ENCODE assay signal across 8 cellular contexts in the genomic region with DNA sequence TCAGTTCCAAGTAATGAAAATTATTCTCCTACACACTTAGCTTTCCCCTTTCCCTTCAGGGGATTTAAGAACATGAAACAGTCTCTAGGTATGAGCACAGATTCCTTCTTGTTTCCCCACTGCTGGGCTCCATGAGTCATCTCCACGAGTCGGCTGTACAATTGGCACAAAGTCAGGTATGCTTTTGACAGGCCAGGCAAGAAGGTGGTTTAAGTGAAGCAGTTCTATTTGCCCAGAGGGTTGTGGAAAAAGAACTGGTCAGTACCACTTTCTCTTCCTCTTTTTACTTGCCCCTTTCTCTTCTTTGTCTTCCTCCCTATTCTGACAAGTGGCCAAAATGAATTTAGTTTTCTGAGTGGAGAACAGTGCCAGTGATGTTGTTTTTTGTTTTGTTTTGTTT. TPM values are rescaled to one million over a fixed set of nuclear protein-coding genes. Genes with fewer than 3 reads are reported as not detected.
DNase-seq lines count a peak whose midpoint lies in the region; ATAC-seq and TF ChIP-seq lines count a peak whose summit lies in the region.

No MANE protein-coding gene starts in this region.

- in situ Hi-C loops in KBM-7 (cut with MboI; ENCODE audit: low pct_unique_long_range_greater_than_20kb, low sequenced_read_pairs) (no loop called here), HAP-1 (cut with MboI; ENCODE audit: low sequenced_read_pairs) (loop anchor here (5.0 kb wide), 1 partner anchor 37 kb away; no protein-coding TSS in a partner anchor)

- 0 to 8% methylated on average over 2 of the region's 2 CpGs for WGBS in body of pancreas, 2 donors
- WGBS in lung, 2 donors = 19 to 40% methylated on average over 2 of the region's 2 CpGs

- no peaks in the 10 kb centered on the region for H3K9me3 ChIP-seq in body of pancreas
- H3K9me3 ChIP-seq in lung (ENCODE audit: control insufficient read depth in 2 of 2, insufficient read depth in 1 of 2, low read length in 1 of 2) = no peaks in the 10 kb centered on the region
- no peaks in the 10 kb centered on the region for H3K9me3 ChIP-seq in HAP-1

- H3K4me1 ChIP-seq in body of pancreas (peaks cover 15% of the 10 kb centered on the region), lung (ENCODE audit: control insufficient read depth in 2 of 2, insufficient read depth in 2 of 2, low read length in 2 of 2) (no peaks in the 10 kb centered on the region), HAP-1 (peaks cover 14% of the 10 kb centered on the region), GM23338 (ENCODE audit: insufficient read depth) (no peaks in the 10 kb centered on the region)

- CTCF ChIA-PET in HEK293T (lab: Yijun Ruan, JAX) = no interaction called here

- no peaks in the 10 kb centered on the region for H3K9me2 ChIP-seq in GM23338 (ENCODE audit: insufficient read depth)

- H3K4me2 ChIP-seq in GM23338 = no peak overlapping the region

- H4K20me1 ChIP-seq in GM23338 (replicated peaks; ENCODE audit: insufficient read depth) = peaks cover 13% of the 10 kb centered on the region; the same call in 1 of the 2 replicates

- H3K27ac Mint-ChIP-seq in GM23338 = no peak overlapping the region

- no peaks in the 10 kb centered on the region for H3K27me3 ChIP-seq in body of pancreas
- no peaks in the 10 kb centered on the region for H3K27me3 ChIP-seq in lung (ENCODE audit: control insufficient read depth, insufficient read depth)
- H3K27me3 ChIP-seq in HAP-1 (ENCODE audit: low read depth) = no peaks in the 10 kb centered on the region
- no peaks in the 10 kb centered on the region for H3K27me3 ChIP-seq in GM23338 (ENCODE audit: insufficient read depth)

- POLR2A ChIA-PET in HEK293T (lab: Yijun Ruan, JAX) = no interaction called here

- no peaks in the 10 kb centered on the region for H3F3A ChIP-seq in GM23338 (replicated peaks; ENCODE audit: low read depth)

- no peak for TF ChIP-seq POLR2A in body of pancreas (IDR thresholded peaks at IDR 0.05)

- H3K9me3 Mint-ChIP-seq in GM23338 = no peaks in the 10 kb centered on the region; the same call in 2 of the 3 replicates

- H3K27ac ChIP-seq in body of pancreas (peak overlapping the region in 3 of 4 donors; percentile 4 to 28 (median 26)), lung (ENCODE audit: low read depth in 1 of 2, low read length in 1 of 2) (peak overlapping the region in 1 of 2 donors; percentile 61), GM23338 (ENCODE audit: low read depth) (no peak overlapping the region)

- no peaks in the 10 kb centered on the region for H3K27me3 Mint-ChIP-seq in GM23338 (ENCODE audit: insufficient read depth, low read depth, poor library complexity)

- no peak overlapping the region for H3K4me3 ChIP-seq in body of pancreas
- no peak overlapping the region for H3K4me3 ChIP-seq in lung
- H3K4me3 ChIP-seq in HAP-1 = no peak overlapping the region
- H3K4me3 ChIP-seq in GM23338 = no peak overlapping the region

- DNase-seq in GM04504 (ENCODE audit: low read depth) (peak; percentile 97), KBM-7 (peak; percentile 36), body of pancreas (peak; percentile 51 to 88 (median 69)), lung (ENCODE audit: low spot score) (peak; percentile 78), HEK293T (ENCODE audit: extremely low spot score) (no peak), HAP-1 (ENCODE audit: low spot score in 2 of 2) (no peak), GM23338 (ENCODE audit: low spot score) (no peak)

- H3K36me3 Mint-ChIP-seq in GM23338 (ENCODE audit: low read depth) = peaks cover 77% of the 10 kb centered on the region

- TF ChIP-seq CTCF in body of pancreas (IDR thresholded peaks at IDR 0.05) (no peak), lung (IDR thresholded peaks at IDR 0.05; ENCODE audit: control extremely low read depth, extremely low read depth) (no peak), GM23338 (conservative IDR thresholded peaks at IDR 0.05; ENCODE audit: low read depth in 2 of 2) (no peak)

- peaks cover 18% of the 10 kb centered on the region for H3K79me2 ChIP-seq in GM23338 (replicated peaks; ENCODE audit: insufficient read depth)

- intact Hi-C loops in body of pancreas (cut with DNase I) = no loop called here

- no peaks in the 10 kb centered on the region for H3K4me1 Mint-ChIP-seq in GM23338

- peaks cover 11 to 27% of the 10 kb centered on the region in 2 donors for H3K36me3 ChIP-seq in body of pancreas (replicated peaks in 1 of 2; ENCODE audit: insufficient read depth in 1 of 2, low read depth in 2 of 2)
- peaks cover 17 to 25% of the 10 kb centered on the region in 2 donors for H3K36me3 ChIP-seq in lung (ENCODE audit: control insufficient read depth in 2 of 2, insufficient read depth in 2 of 2, low read length in 2 of 2)
- H3K36me3 ChIP-seq in HAP-1 (replicated peaks) = peaks cover 83% of the 10 kb centered on the region
- peaks cover 54% of the 10 kb centered on the region for H3K36me3 ChIP-seq in GM23338 (ENCODE audit: insufficient read depth)

- no peak overlapping the region for H3K4me3 Mint-ChIP-seq in GM23338

- no peak overlapping the region for H2AFZ ChIP-seq in GM23338

- ATAC-seq in GM21723 (IDR thresholded peaks at IDR 0.05; ENCODE audit: unreplicated experiment) (peak; percentile 91), body of pancreas (peak; percentile 86), lung (ENCODE audit: insufficient read depth, low FRiP score) (peak; percentile 69), GM23338 (no peak)

TF ChIP-seq in HEK293T, 16 proteins besides CTCF, POLR2A, EP300 and RAD21:
- TF ChIP-seq SP1 (IDR thresholded peaks at IDR 0.05) = no peak
- TF ChIP-seq, protein P1, sequence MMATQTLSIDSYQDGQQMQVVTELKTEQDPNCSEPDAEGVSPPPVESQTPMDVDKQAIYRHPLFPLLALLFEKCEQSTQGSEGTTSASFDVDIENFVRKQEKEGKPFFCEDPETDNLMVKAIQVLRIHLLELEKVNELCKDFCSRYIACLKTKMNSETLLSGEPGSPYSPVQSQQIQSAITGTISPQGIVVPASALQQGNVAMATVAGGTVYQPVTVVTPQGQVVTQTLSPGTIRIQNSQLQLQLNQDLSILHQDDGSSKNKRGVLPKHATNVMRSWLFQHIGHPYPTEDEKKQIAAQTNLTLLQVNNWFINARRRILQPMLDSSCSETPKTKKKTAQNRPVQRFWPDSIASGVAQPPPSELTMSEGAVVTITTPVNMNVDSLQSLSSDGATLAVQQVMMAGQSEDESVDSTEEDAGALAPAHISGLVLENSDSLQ (IDR thresholded peaks at IDR 0.05) = no peak
- TF ChIP-seq LEF1 (IDR thresholded peaks at IDR 0.05; ENCODE audit: borderline replicate concordance) = no peak
- TF ChIP-seq HDGF (IDR thresholded peaks at IDR 0.05; ENCODE audit: borderline replicate concordance) = no peak
- no peak for TF ChIP-seq L3MBTL2 (conservative IDR thresholded peaks at IDR 0.05)
- TF ChIP-seq ELF4 (IDR thresholded peaks at IDR 0.05) = no peak
- TF ChIP-seq FOXA1 (IDR thresholded peaks at IDR 0.05) = no peak
- TF ChIP-seq ZNF384 (IDR thresholded peaks at IDR 0.05) = no peak
TF ChIP-seq in HEK293T: peak in this region for 0.

RNA-seq across cellular contexts. Expression of a gene that starts 16.3 kb away (rescaled TPM):
- total RNA-seq in body of pancreas (100 to 1,000 TPM; 171 to 219 TPM), lung (100 to 1,000 TPM; 438 to 485 TPM)
- polyA plus RNA-seq in lung (100 to 1,000 TPM; 111 to 218 TPM), GM23338 (2016; fragmentation: Nextera tagmentation; extraction: Ambion mirVana) (179 and 181 TPM in 2 replicates)
- 604 and 635 TPM in 2 replicates for total RNA-seq in GM23338 (2014; rRNA removed; shearing (Covaris generic))

Comparison
In these comparisons a context has a peak if more than half of its experiments do, and no peak if none do; other contexts are left out.
1. DNase-seq: peak in GM04504 (single experiment), KBM-7 (single experiment), body of pancreas (4 of 4) and lung (single experiment); none in HEK293T (single experiment), HAP-1 (0 of 2) and GM23338 (single experiment).